ENCODE assay signal across 9 cellular contexts in genomic region chr11:85685820-85686459, GRCh38. TPM values are rescaled to one million over a fixed set of nuclear protein-coding genes. Genes with fewer than 3 reads are reported as not detected.
DNase-seq lines count a peak whose midpoint lies in the region; ATAC-seq and TF ChIP-seq lines count a peak whose summit lies in the region.
"Had no signal": no experiment of that assay in that cellular context is flagged by ENCODE, and none has a peak within 500 bp of the region (broad histone marks: within the 10 kb centered on the region; RNA-seq: fewer than 3 reads in every experiment).

Gene CCDC89 (minus strand): TSS chr11:85686195. CDS start chr11:85686130, 65 bp downstream.

- WGBS in prostate gland, result 55% methylated on average over 13 of the region's 13 CpGs

- no peaks in the 10 kb centered on the region for H3K9me3 ChIP-seq in prostate gland

- peak within 1 kb of the TSS; percentile 32 to 56 for H3K27ac ChIP-seq in prostate gland
- H3K27ac ChIP-seq: parathyroid adenoma had no signal

- H3K4me1 Mint-ChIP-seq in chondrocyte (ENCODE audit: low read depth), result peaks cover 2% of the 10 kb centered on the region

- no peak within 1 kb of the TSS for H3K27ac Mint-ChIP-seq in chondrocyte (ENCODE audit: unreplicated experiment)

- H3K36me3 ChIP-seq in prostate gland, result no peaks in the 10 kb centered on the region

- TF ChIP-seq POLR2A in prostate gland (IDR thresholded peaks at IDR 0.05), result no peak

- no peaks in the 10 kb centered on the region for H3K9me3 Mint-ChIP-seq in chondrocyte (ENCODE audit: low read depth)

- no peaks in the 10 kb centered on the region for H3K4me1 ChIP-seq in prostate gland (replicated peaks)
- H3K4me1 ChIP-seq: parathyroid adenoma had no signal

- H3K4me3 ChIP-seq in prostate gland, result peak within 1 kb of the TSS; percentile 13 to 16

- H3K27me3 Mint-ChIP-seq in chondrocyte (ENCODE audit: low read depth), result no peaks in the 10 kb centered on the region

- H3K4me3 Mint-ChIP-seq in chondrocyte (ENCODE audit: unreplicated experiment), result no peak within 1 kb of the TSS

- no peaks in the 10 kb centered on the region for H3K36me3 Mint-ChIP-seq in chondrocyte (ENCODE audit: low read depth)

- TF ChIP-seq CTCF in prostate gland (IDR thresholded peaks at IDR 0.05), result no peak
- TF ChIP-seq CTCF in chondrocyte (IDR thresholded peaks at IDR 0.05), result no peak

- DNase-seq in SW480 (ENCODE audit: low spot score), result peak; percentile 11
- peak; percentile 12 to 86 (median 64) for DNase-seq in head of caudate nucleus
- DNase-seq in prostate gland (ENCODE audit: low spot score), result no peak
- DNase-seq in activated CD8-positive, alpha-beta memory T cell treated with anti-CD3 and anti-CD28 coated beads for 24 hours, result no peak
- no peak for DNase-seq in SW 1271 (lab: John Stamatoyannopoulos, UW)
- no peak for DNase-seq in chondrocyte (ENCODE audit: low spot score)

- H3K27me3 ChIP-seq in prostate gland (replicated peaks; ENCODE audit: insufficient read depth), result no peaks in the 10 kb centered on the region

- intact Hi-C loops in head of caudate nucleus (cut with DNase I), result no loop called here
- intact Hi-C loops in prostate gland (cut with DNase I), result loop anchor here (5.0 to 10.0 kb wide), 3 partner anchors 59 to 169 kb away; partner anchors contain the start of genes CCDC83, DLG2 and TMEM126B

- peak; percentile 54 for ATAC-seq in HG03432 (IDR thresholded peaks at IDR 0.05; ENCODE audit: unreplicated experiment)
- no peak for ATAC-seq in GM19324 (IDR thresholded peaks at IDR 0.05; ENCODE audit: low FRiP score, unreplicated experiment)

RNA-seq across cellular contexts. Expression of gene CCDC89, which starts in this region (rescaled TPM):
- total RNA-seq in prostate gland (1 to 10 TPM; 1.4 to 3.6 TPM), chondrocyte (0.26 to 0.30 TPM (median 0.29 TPM) in 3 replicates)

Comparison
In these comparisons a context has a peak if more than half of its experiments do, and no peak if none do; other contexts are left out.
1. DNase-seq: peak in SW480 (single experiment) and head of caudate nucleus (42 of 42); none in prostate gland (single experiment), activated CD8-positive, alpha-beta memory T cell treated with anti-CD3 and anti-CD28 coated beads for 24 hours (single experiment), SW 1271 (0 of 2) and chondrocyte (single experiment).